ENCODE assay signal across 26 cellular contexts in genomic region chr10:68502846-68503245, GRCh38.
"Had no signal": no experiment of that assay in that cellular context is flagged by ENCODE, and none has a peak within 500 bp of the region (broad histone marks: within the 10 kb centered on the region; RNA-seq: fewer than 3 reads in every experiment).

No MANE protein-coding gene starts in this region.

- H3K79me2 ChIP-seq: parathyroid adenoma had no signal

- DNase-seq: naive thymus-derived CD4-positive, alpha-beta T cell; natural killer cell; occipital lobe; ovary; posterior cingulate gyrus; psoas muscle; right cardiac atrium; stimulated activated CD4-positive, alpha-beta T cell treated with anti-CD3 and anti-CD28 coated beads, Interleukin-15, amount 100 ng/mL, for 24 hours; stimulated activated CD4-positive, alpha-beta T cell treated with anti-CD3 and anti-CD28 coated beads, Interleukin-2, amount 100 ng/mL, for 24 hours; stimulated activated CD4-positive, alpha-beta T cell treated with anti-CD3 and anti-CD28 coated beads, Interleukin-2, amount 100 ng/mL, for 48 hours; stimulated activated CD4-positive, alpha-beta T cell treated with anti-CD3 and anti-CD28 coated beads, Interleukin-4, amount 100 ng/mL, for 24 hours; stimulated activated naive B cell treated with anti-CD40 and anti-IgM and Interleukin-4, amounts not matched to agents 10 μg/mL and 1 μg/mL and 100 μg/mL, for 72 hours; stimulated activated naive CD4-positive, alpha-beta T cell treated with Interleukin-2 at 50 U/mL for 16 hours; stomach; thyroid gland; trophoblast cell; upper lobe of left lung had no signal

- H3K9ac ChIP-seq: neural progenitor cell, parathyroid adenoma had no signal

- H3K36me3 ChIP-seq: neural progenitor cell, ovary had no signal

- H2AFZ ChIP-seq: neural progenitor cell, parathyroid adenoma had no signal

- H3K4me1 ChIP-seq: neural progenitor cell, parathyroid adenoma, psoas muscle, stomach, thyroid gland, tibial nerve, upper lobe of left lung, vagina had no signal

- FAIRE-seq: urothelium cell line had no signal

- H3K27me3 ChIP-seq: neural progenitor cell, ovary, stomach, thyroid gland, tibial nerve, upper lobe of left lung, vagina had no signal

- H3K4me3 ChIP-seq: neural progenitor cell, ovary, psoas muscle, skin epidermis, stomach, thoracic aorta, thyroid gland, tibial nerve, upper lobe of left lung, vagina had no signal

- ATAC-seq: naive thymus-derived CD4-positive, alpha-beta T cell; natural killer cell; psoas muscle; right cardiac atrium; sciatic nerve; stimulated activated effector memory CD8-positive, alpha-beta T cell treated with anti-CD3 and anti-CD28 coated beads, Interleukin-12 subunit alpha, Interleukin-12 subunit beta, amount 100 ng/mL, for 72 hours; stimulated activated naive B cell treated with anti-CD40 and anti-IgM and Interleukin-4, amounts not matched to agents 10 μg/mL and 1 μg/mL and 100 μg/mL, for 72 hours had no signal

- H3K9me3 ChIP-seq: ovary, psoas muscle, stomach, thoracic aorta, thyroid gland, tibial nerve, upper lobe of left lung, vagina had no signal

- H3K4me2 ChIP-seq: neural progenitor cell had no signal

- H3K27ac ChIP-seq: neural progenitor cell, ovary, parathyroid adenoma, psoas muscle, skin epidermis, stomach, thoracic aorta, thyroid gland, tibial nerve, upper lobe of left lung, vagina had no signal
